26 cellular contexts compared by ENCODE assay signal in genomic region chr7:31119249-31119648, GRCh38.
DNase-seq lines count a peak whose midpoint lies in the region; ATAC-seq, FAIRE-seq and TF ChIP-seq lines count a peak whose summit lies in the region.
"Had no signal": no experiment of that assay in that cellular context is flagged by ENCODE, and none has a peak within 500 bp of the region (broad histone marks: within the 10 kb centered on the region; RNA-seq: fewer than 3 reads in every experiment).

No MANE protein-coding gene starts in this region.

- in situ Hi-C loops in brain microvascular endothelial cell (cut with HindIII; ENCODE audit: low pct_ligation_motif_present, low sequenced_read_pairs), result loop anchor here (25.0 kb wide), 1 partner anchor 307 kb away; no protein-coding TSS in a partner anchor

- no peaks in the 10 kb centered on the region for H3K9me3 ChIP-seq in right atrium auricular region
- H3K9me3 ChIP-seq: BE2C had no signal

- intact Hi-C loops in left cardiac atrium (cut with DNase I), result no loop called here

- peak; percentile 82 for FAIRE-seq in urothelium cell line (lab: Jason Lieb, UNC)
- FAIRE-seq: A204.1, GM12878, HTR-8/SVneo had no signal

- TF ChIP-seq CTCF in right atrium auricular region (IDR thresholded peaks at IDR 0.05), result no peak
- TF ChIP-seq CTCF in brain microvascular endothelial cell (IDR thresholded peaks at IDR 0.05; ENCODE audit: low read depth, low read length, missing control alignments), result no peak

- H3K36me3 ChIP-seq in right atrium auricular region, result no peaks in the 10 kb centered on the region
- H3K36me3 ChIP-seq in brain microvascular endothelial cell (replicated peaks), result no peaks in the 10 kb centered on the region
- H3K36me3 ChIP-seq: BE2C had no signal

- H3K4me1 ChIP-seq in right atrium auricular region, result no peaks in the 10 kb centered on the region

- H3K27ac ChIP-seq in right atrium auricular region (no peak overlapping the region), brain microvascular endothelial cell (no peak overlapping the region)

- DNase-seq in right atrium auricular region (ENCODE audit: low spot score) (peak; percentile 30), left cardiac atrium (no peak), left lobe of liver (ENCODE audit: low spot score) (peak; percentile 22), mucosa of gallbladder (ENCODE audit: low spot score) (peak; percentile 5), urothelium cell line (ENCODE audit: low spot score) (no peak), brain microvascular endothelial cell (no peak)
- DNase-seq: ACHN; BE2C; C1 segment of cervical spinal cord; CD4-positive, CD25-positive, alpha-beta regulatory T cell; CD8-positive, alpha-beta memory T cell; COR-L47; DMS 273 treated with DMSO at 0.1 percent for 48 hours; DMS53; DND-41; EL; H7; HFFc6; IMR-90 had no signal

- no peak for ATAC-seq in left cardiac atrium
- no peak for ATAC-seq in left lobe of liver
- ATAC-seq in GM18907 (IDR thresholded peaks at IDR 0.05; ENCODE audit: unreplicated experiment), result no peak
- ATAC-seq in GM19395 (IDR thresholded peaks at IDR 0.05; ENCODE audit: unreplicated experiment), result no peak
- ATAC-seq: GM12878, GM23338, HCT116 had no signal

- no peaks in the 10 kb centered on the region for H3K27me3 ChIP-seq in right atrium auricular region
- H3K27me3 ChIP-seq in brain microvascular endothelial cell (replicated peaks), result peaks cover 8% of the 10 kb centered on the region
- H3K27me3 ChIP-seq: BE2C had no signal

- H3K4me3 ChIP-seq in right atrium auricular region (no peak overlapping the region), brain microvascular endothelial cell (ENCODE audit: low read depth, low read length) (no peak overlapping the region)
- H3K4me3 ChIP-seq: GM12878, GM23338 had no signal

Comparison
In these comparisons a context has a peak if more than half of its experiments do, and no peak if none do; other contexts are left out.
1. DNase-seq: peak in right atrium auricular region (single experiment), left lobe of liver (single experiment) and mucosa of gallbladder (single experiment); none in left cardiac atrium (single experiment), urothelium cell line (single experiment) and brain microvascular endothelial cell (single experiment).